In the genomic region with DNA sequence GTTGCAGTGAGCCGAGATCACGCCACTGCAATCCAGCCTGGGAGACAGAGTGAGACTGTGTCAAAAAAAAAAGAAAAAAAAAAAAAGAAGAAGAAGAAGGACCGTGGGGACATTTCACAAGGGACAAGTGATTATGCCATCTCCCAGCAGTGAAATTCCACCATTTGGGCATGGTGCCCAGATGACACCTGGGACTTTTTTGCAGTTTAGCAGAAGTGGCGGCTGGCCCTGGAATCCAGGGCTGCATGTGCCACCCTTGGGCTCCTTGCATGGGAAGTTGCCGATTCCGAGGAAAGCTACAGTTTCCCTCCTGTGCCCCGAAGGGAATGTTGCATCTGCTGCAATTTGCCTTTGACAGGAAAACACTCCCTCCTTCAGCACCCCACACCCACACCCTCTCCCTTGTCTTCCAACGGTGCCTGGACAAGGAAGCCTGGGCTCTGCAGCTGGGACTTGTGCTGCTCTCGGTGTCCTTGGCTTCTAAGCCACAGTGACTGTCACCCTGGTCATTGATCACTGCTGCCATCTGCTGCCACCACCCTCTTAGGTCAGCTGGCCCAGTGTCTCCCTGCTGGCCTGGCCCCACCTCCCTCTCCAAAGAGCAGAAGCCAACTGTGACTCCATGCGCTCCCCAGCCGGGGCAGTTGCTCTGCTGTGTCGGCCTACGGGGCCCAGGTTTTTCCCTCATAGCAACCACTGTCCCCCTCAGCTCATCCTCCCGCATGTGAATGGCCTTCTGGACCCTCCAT, we compare ENCODE assay signal across 13 cellular contexts. TPM values are rescaled to one million over a fixed set of nuclear protein-coding genes. Genes with fewer than 3 reads are reported as not detected.
DNase-seq lines count a peak whose midpoint lies in the region; ATAC-seq and TF ChIP-seq lines count a peak whose summit lies in the region.
"Had no signal": no experiment of that assay in that cellular context is flagged by ENCODE, and none has a peak within 500 bp of the region (broad histone marks: within the 10 kb centered on the region; RNA-seq: fewer than 3 reads in every experiment).

No MANE protein-coding gene starts in this region.

- no peak overlapping the region for H3K4me3 ChIP-seq in adipocyte (ENCODE audit: low read length)
- no peak overlapping the region for H3K4me3 ChIP-seq in upper lobe of left lung

- H3K9ac ChIP-seq in adipocyte (ENCODE audit: low read length), result no peak overlapping the region
- H3K9ac ChIP-seq: parathyroid adenoma had no signal

- no peak overlapping the region for H3K27ac ChIP-seq in upper lobe of left lung
- H3K27ac ChIP-seq: parathyroid adenoma had no signal

- H3K9me3 ChIP-seq in adipocyte (ENCODE audit: control insufficient read depth, low read length) (no peaks in the 10 kb centered on the region), upper lobe of left lung (no peaks in the 10 kb centered on the region)

- ATAC-seq in upper lobe of left lung (ENCODE audit: low FRiP score in 2 of 2), result peak; percentile 14 to 30
- no peak for ATAC-seq in GM18907 (IDR thresholded peaks at IDR 0.05; ENCODE audit: unreplicated experiment)
- ATAC-seq in HG02884 (IDR thresholded peaks at IDR 0.05; ENCODE audit: unreplicated experiment), result no peak

- no peak for TF ChIP-seq POLR2A in upper lobe of left lung (IDR thresholded peaks at IDR 0.05)

- TF ChIP-seq CTCF in upper lobe of left lung (IDR thresholded peaks at IDR 0.05), result no peak

- H3K36me3 ChIP-seq in adipocyte (ENCODE audit: control insufficient read depth, insufficient read depth, low read length, severe bottlenecking) (no peaks in the 10 kb centered on the region), upper lobe of left lung (no peaks in the 10 kb centered on the region)

- H3K27me3 ChIP-seq in adipocyte (replicated peaks; ENCODE audit: control insufficient read depth, insufficient read depth, low read length), result peaks cover 6% of the 10 kb centered on the region
- no peaks in the 10 kb centered on the region for H3K27me3 ChIP-seq in upper lobe of left lung

- H3K4me1 ChIP-seq in adipocyte (ENCODE audit: control insufficient read depth, insufficient read depth, low read length) (peaks cover 12% of the 10 kb centered on the region), upper lobe of left lung (no peaks in the 10 kb centered on the region)
- H3K4me1 ChIP-seq: parathyroid adenoma had no signal

- 63 to 71% methylated on average over 12 to 14 of the region's 14 CpGs for WGBS in upper lobe of left lung, 2 donors

- DNase-seq in NCI-H748 (lab: John Stamatoyannopoulos, UW; ENCODE audit: unreplicated experiment) (peak; percentile 40), NCI-H748 treated with DMSO at 0.1 percent for 48 hours (lab: John Stamatoyannopoulos, UW) (no peak), adipocyte (ENCODE audit: low read depth) (peak; percentile 22), kidney tubule cell (ENCODE audit: low spot score) (peak; percentile 49), upper lobe of left lung (no peak), GM03348 (ENCODE audit: low spot score) (no peak)
- DNase-seq: activated CD4-positive, alpha-beta T cell treated with anti-CD3 and anti-CD28 coated beads, Interleukin-2, amount 50 U/mL, for 48 hours; activated naive CD8-positive, alpha-beta T cell treated with anti-CD3 and anti-CD28 coated beads for 36 hours; effector CD4-positive, alpha-beta T cell; SHP77 treated with DMSO at 0.1 percent for 48 hours had no signal

- no peak for TF ChIP-seq EP300 in upper lobe of left lung (IDR thresholded peaks at IDR 0.05)

RNA-seq across cellular contexts. Expression of gene LRRC30, which starts 56.4 kb away (rescaled TPM):
- not detected for total RNA-seq in upper lobe of left lung
- total RNA-seq: activated naive CD8-positive, alpha-beta T cell treated with anti-CD3 and anti-CD28 coated beads for 36 hours had no signal

RNA-seq across cellular contexts. Expression of gene LAMA1, which starts 56.9 kb away (rescaled TPM):
- total RNA-seq in upper lobe of left lung, result 1 to 10 TPM in 5 of 6 donors, under 1 TPM in 1; 0.89 to 3.1 (median 1.5) TPM
- total RNA-seq: activated naive CD8-positive, alpha-beta T cell treated with anti-CD3 and anti-CD28 coated beads for 36 hours had no signal

Comparison
In these comparisons a context has a peak if more than half of its experiments do, and no peak if none do; other contexts are left out.
1. DNase-seq: peak in NCI-H748 (single experiment), adipocyte (single experiment) and kidney tubule cell (single experiment); none in NCI-H748 treated with DMSO at 0.1 percent for 48 hours (single experiment), upper lobe of left lung (0 of 2) and GM03348 (single experiment).
2. ATAC-seq: peak in upper lobe of left lung (2 of 2); none in GM18907 (single experiment) and HG02884 (single experiment).